Comparison of ENCODE assay signal across 34 cellular contexts in the genomic region with DNA sequence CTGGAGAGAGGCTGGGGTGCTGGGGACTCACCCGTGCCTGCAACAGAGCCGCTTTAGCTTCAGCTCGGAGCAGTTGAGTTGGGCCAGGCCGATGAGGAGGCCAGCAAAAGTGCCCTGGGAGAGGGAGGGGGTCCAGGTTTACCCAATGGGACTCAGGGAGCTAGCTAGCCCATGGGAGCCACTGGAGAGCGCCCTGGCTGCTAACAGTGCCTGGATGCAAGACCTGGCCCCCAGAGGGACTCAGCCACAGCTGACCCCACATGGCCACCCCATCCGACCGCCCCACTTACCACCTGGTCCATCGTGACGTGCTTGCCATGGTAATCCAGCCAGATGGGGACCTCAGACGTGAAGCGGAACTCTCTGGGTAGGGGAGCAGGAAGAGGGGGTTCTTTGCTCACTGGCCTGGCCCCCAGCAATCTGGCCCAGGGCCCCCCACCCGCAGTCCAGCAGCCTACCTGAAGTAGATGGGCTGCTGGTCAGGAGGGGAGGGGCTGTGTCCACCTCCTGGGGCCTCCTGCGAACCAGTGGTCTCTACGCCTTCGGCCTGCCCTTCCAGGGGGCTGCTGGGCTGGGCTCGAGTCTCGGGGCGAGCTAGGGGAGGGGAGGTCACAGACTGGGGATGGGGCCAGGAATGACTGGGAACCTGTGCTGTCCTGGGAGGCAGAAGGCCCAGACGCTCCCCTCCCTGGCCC. TPM values are rescaled to one million over a fixed set of nuclear protein-coding genes. Genes with fewer than 3 reads are reported as not detected.
"Had no signal": no experiment of that assay in that cellular context is flagged by ENCODE, and none has a peak within 500 bp of the region (broad histone marks: within the 10 kb centered on the region; RNA-seq: fewer than 3 reads in every experiment).

No MANE protein-coding gene starts in this region.

- H3K4me3 ChIP-seq: adrenal gland, body of pancreas, breast epithelium had no signal

- DNase-seq: activated B cell treated with CpG ODN at 0.5 μM for 24 hours; activated CD4-positive, alpha-beta memory T cell treated with anti-CD3 and anti-CD28 coated beads, Interleukin-2, amount 10 ng/mL, durations not matched to agents 7 days and 5 days; activated CD4-positive, alpha-beta T cell treated with anti-CD3 and anti-CD28 coated beads for 48 hours; activated CD4-positive, CD25-positive, alpha-beta regulatory T cell treated with anti-CD3 and anti-CD28 coated beads, Interleukin-2, amount 50 U/mL, for 72 hours; activated gamma-delta T cell treated with Interleukin-2 at 50 U/mL for 16 hours; activated naive CD4-positive, alpha-beta T cell treated with anti-CD3 and anti-CD28 coated beads for 36 hours; activated T-cell treated with anti-CD3 and anti-CD28 coated beads, Interleukin-2, amount 50 U/mL, for 24 hours; adrenal gland; body of pancreas; NCI-H1105; NCI-H1436; NCI-H1694; NCI-H1930; NCI-H2081 treated with DMSO at 0.1 percent for 48 hours; NCI-H226; NCI-H524 treated with DMSO at 0.1 percent for 48 hours; SIG-M5; T-cell; T-helper 2 cell; T-helper 9 cell had no signal

- H3K4me1 ChIP-seq: breast epithelium had no signal

- FAIRE-seq: astrocyte had no signal

- H3K36me3 ChIP-seq: breast epithelium had no signal

- H3K27me3 ChIP-seq: adrenal gland, body of pancreas, breast epithelium had no signal

- H3K9me3 ChIP-seq: adrenal gland, body of pancreas, breast epithelium had no signal

- H3K27ac ChIP-seq: adrenal gland, body of pancreas, breast epithelium, VCaP had no signal

- ATAC-seq: activated naive CD4-positive, alpha-beta T cell treated with anti-CD3 and anti-CD28 coated beads, Interleukin-2, amount 50 U/mL, for 72 hours; body of pancreas; Panc1; Right ventricle myocardium inferior; SK-N-SH treated with all-trans-retinoic acid at 6 μM for 48 hours; T-cell had no signal

RNA-seq across cellular contexts. Expression of gene GPHA2, which starts 38.2 kb away (rescaled TPM):
- total RNA-seq: activated CD4-positive, alpha-beta memory T cell treated with anti-CD3 and anti-CD28 coated beads, Interleukin-2, amount 10 ng/mL, durations not matched to agents 7 days and 5 days; activated CD8-positive, alpha-beta memory T cell treated with anti-CD3 and anti-CD28 coated beads for 36 hours; activated naive CD4-positive, alpha-beta T cell treated with anti-CD3 and anti-CD28 coated beads for 36 hours; activated naive CD4-positive, alpha-beta T cell treated with anti-CD3 and anti-CD28 coated beads, Interleukin-2, amount 50 U/mL, for 72 hours; adrenal gland; astrocyte; breast epithelium; cardiac septum; cerebellum; M059J; NCI-H460; Right ventricle myocardium inferior; RPMI7951; SK-MEL-5 had no signal

RNA-seq across cellular contexts. Expression of gene CDC42BPG, which starts 53.1 kb away (rescaled TPM):
- total RNA-seq: RPMI7951 had no signal
